13 cellular contexts compared by ENCODE assay signal in genomic region chr17:1997146-1997586, GRCh38. TPM values are rescaled to one million over a fixed set of nuclear protein-coding genes. Genes with fewer than 3 reads are reported as not detected.
DNase-seq lines count a peak whose midpoint lies in the region; ATAC-seq and TF ChIP-seq lines count a peak whose summit lies in the region.
"Had no signal": no experiment of that assay in that cellular context is flagged by ENCODE, and none has a peak within 500 bp of the region (broad histone marks: within the 10 kb centered on the region; RNA-seq: fewer than 3 reads in every experiment).

No MANE protein-coding gene starts in this region.

- ATAC-seq in HG03460 (IDR thresholded peaks at IDR 0.05; ENCODE audit: unreplicated experiment) (no peak), GM21381 (IDR thresholded peaks at IDR 0.05; ENCODE audit: unreplicated experiment) (no peak), GM19035 (IDR thresholded peaks at IDR 0.05; ENCODE audit: unreplicated experiment) (no peak)
- ATAC-seq: K562 had no signal

- peaks cover 15% of the 10 kb centered on the region for H3K4me1 ChIP-seq in HEK293 (ENCODE audit: control insufficient read depth, insufficient read depth, low read length)

- POLR2A ChIA-PET in HEK293 (lab: Yijun Ruan, JAX) = interaction anchor here (1.1 to 1.2 kb wide), 2 partner anchors 13 to 14 kb away, joined by 3 to 8 read pairs; no protein-coding TSS in a partner anchor

- peaks cover 28% of the 10 kb centered on the region for H3K27me3 Mint-ChIP-seq in glutamatergic neuron (ENCODE audit: unreplicated experiment)

- H3K4me1 Mint-ChIP-seq in glutamatergic neuron (ENCODE audit: low read depth, unreplicated experiment) = peaks cover 40% of the 10 kb centered on the region

- no peaks in the 10 kb centered on the region for H3K36me3 ChIP-seq in HEK293 (ENCODE audit: control insufficient read depth in 2 of 2, insufficient read depth in 1 of 2, low read length in 2 of 2)

- H3K4me3 Mint-ChIP-seq in glutamatergic neuron (ENCODE audit: unreplicated experiment) = peak overlapping the region; percentile 81
- H3K4me3 Mint-ChIP-seq: activated CD4-positive, alpha-beta memory T cell treated with anti-CD3 and anti-CD28 coated beads for 36 hours; activated naive CD8-positive, alpha-beta T cell treated with anti-CD3 and anti-CD28 coated beads, Interleukin-2, amount 10 ng/mL, durations not matched to agents 7 days and 5 days had no signal

- TF ChIP-seq CTCF in HEK293 (tag by site-specific recombination; IDR thresholded peaks at IDR 0.05) (no peak), glutamatergic neuron (IDR thresholded peaks at IDR 0.05; ENCODE audit: partially characterized antibody, unreplicated experiment) (no peak)

- H3K27ac Mint-ChIP-seq in glutamatergic neuron (ENCODE audit: unreplicated experiment) = peak overlapping the region; percentile 89
- H3K27ac Mint-ChIP-seq: activated CD4-positive, alpha-beta memory T cell treated with anti-CD3 and anti-CD28 coated beads for 36 hours; activated naive CD8-positive, alpha-beta T cell treated with anti-CD3 and anti-CD28 coated beads, Interleukin-2, amount 10 ng/mL, durations not matched to agents 7 days and 5 days had no signal

- H3K9me3 ChIP-seq in HEK293 (ENCODE audit: control insufficient read depth, insufficient read depth, low read depth, low read length) = no peaks in the 10 kb centered on the region

- H3K27ac ChIP-seq in HEK293 (ENCODE audit: extremely low read depth, low read depth, low read length) = no peak overlapping the region; the same call in 1 of the 2 replicates

- H3K36me3 Mint-ChIP-seq in glutamatergic neuron (ENCODE audit: unreplicated experiment) = no peaks in the 10 kb centered on the region
- H3K36me3 Mint-ChIP-seq: activated CD4-positive, alpha-beta memory T cell treated with anti-CD3 and anti-CD28 coated beads for 36 hours had no signal

- H3K4me3 ChIP-seq in HEK293 (ENCODE audit: low read depth, low read length) = no peak overlapping the region
- H3K4me3 ChIP-seq: K562 had no signal

- peaks cover 23% of the 10 kb centered on the region for H3K9me3 Mint-ChIP-seq in glutamatergic neuron (ENCODE audit: unreplicated experiment)
- H3K9me3 Mint-ChIP-seq: activated CD4-positive, alpha-beta memory T cell treated with anti-CD3 and anti-CD28 coated beads for 36 hours; activated naive CD8-positive, alpha-beta T cell treated with anti-CD3 and anti-CD28 coated beads, Interleukin-2, amount 10 ng/mL, durations not matched to agents 7 days and 5 days had no signal

- DNase-seq in SW480 (ENCODE audit: low spot score) = peak; percentile 42
- DNase-seq in glutamatergic neuron = no peak
- DNase-seq in renal cortical epithelial cell (ENCODE audit: low read depth) = peak; percentile 83
- DNase-seq in T-helper 1 cell = no peak
- DNase-seq: activated CD4-positive, alpha-beta memory T cell treated with anti-CD3 and anti-CD28 coated beads for 36 hours; activated naive CD8-positive, alpha-beta T cell treated with anti-CD3 and anti-CD28 coated beads, Interleukin-2, amount 10 ng/mL, durations not matched to agents 7 days and 5 days; effector CD8-positive, alpha-beta T cell had no signal

- CTCF ChIA-PET in HEK293 (lab: Yijun Ruan, JAX) = interaction anchor here (1.4 kb wide), 1 partner anchor 29 kb away, joined by 5 read pairs; no protein-coding TSS in a partner anchor

TF ChIP-seq in HEK293, 187 proteins besides CTCF, POLR2A, EP300 and RAD21 (continues in another document):
- TF ChIP-seq KLF8 (tag by site-specific recombination; IDR thresholded peaks at IDR 0.05) (peak; percentile 68), SP7 (tag by site-specific recombination; IDR thresholded peaks at IDR 0.05) (peak; percentile 53; the same call in 1 of the 2 replicates), YY2 (tag by site-specific recombination; IDR thresholded peaks at IDR 0.05) (no peak), ZNF621 (tag by site-specific recombination; IDR thresholded peaks at IDR 0.05) (no peak), WT1 (tag by site-specific recombination; IDR thresholded peaks at IDR 0.05) (peak; percentile 31; the same call in 1 of the 2 replicates), GFI1B (tag by site-specific recombination; IDR thresholded peaks at IDR 0.05) (peak; percentile 68; the same call in 1 of the 2 replicates), OSR2 (tag by site-specific recombination; IDR thresholded peaks at IDR 0.05) (peak; percentile 47), INSM2 (tag by site-specific recombination; IDR thresholded peaks at IDR 0.05) (peak; percentile 73; the same call in 1 of the 2 replicates), ZNF639 (tag by site-specific recombination; IDR thresholded peaks at IDR 0.05) (peak; percentile 42; the same call in 1 of the 2 replicates), ZNF558 (tag by site-specific recombination; IDR thresholded peaks at IDR 0.05) (no peak), ZEB2 (tag by site-specific recombination; IDR thresholded peaks at IDR 0.05) (peak; percentile 75; the same call in 1 of the 2 replicates), ZNF837 (tag by site-specific recombination; IDR thresholded peaks at IDR 0.05) (no peak), ZNF664 (tag by site-specific recombination; IDR thresholded peaks at IDR 0.05) (peak; percentile 65; the same call in 1 of the 2 replicates), ZNF600 (tag by site-specific recombination; IDR thresholded peaks at IDR 0.05) (peak; percentile 81)
- TF ChIP-seq, protein P1, sequence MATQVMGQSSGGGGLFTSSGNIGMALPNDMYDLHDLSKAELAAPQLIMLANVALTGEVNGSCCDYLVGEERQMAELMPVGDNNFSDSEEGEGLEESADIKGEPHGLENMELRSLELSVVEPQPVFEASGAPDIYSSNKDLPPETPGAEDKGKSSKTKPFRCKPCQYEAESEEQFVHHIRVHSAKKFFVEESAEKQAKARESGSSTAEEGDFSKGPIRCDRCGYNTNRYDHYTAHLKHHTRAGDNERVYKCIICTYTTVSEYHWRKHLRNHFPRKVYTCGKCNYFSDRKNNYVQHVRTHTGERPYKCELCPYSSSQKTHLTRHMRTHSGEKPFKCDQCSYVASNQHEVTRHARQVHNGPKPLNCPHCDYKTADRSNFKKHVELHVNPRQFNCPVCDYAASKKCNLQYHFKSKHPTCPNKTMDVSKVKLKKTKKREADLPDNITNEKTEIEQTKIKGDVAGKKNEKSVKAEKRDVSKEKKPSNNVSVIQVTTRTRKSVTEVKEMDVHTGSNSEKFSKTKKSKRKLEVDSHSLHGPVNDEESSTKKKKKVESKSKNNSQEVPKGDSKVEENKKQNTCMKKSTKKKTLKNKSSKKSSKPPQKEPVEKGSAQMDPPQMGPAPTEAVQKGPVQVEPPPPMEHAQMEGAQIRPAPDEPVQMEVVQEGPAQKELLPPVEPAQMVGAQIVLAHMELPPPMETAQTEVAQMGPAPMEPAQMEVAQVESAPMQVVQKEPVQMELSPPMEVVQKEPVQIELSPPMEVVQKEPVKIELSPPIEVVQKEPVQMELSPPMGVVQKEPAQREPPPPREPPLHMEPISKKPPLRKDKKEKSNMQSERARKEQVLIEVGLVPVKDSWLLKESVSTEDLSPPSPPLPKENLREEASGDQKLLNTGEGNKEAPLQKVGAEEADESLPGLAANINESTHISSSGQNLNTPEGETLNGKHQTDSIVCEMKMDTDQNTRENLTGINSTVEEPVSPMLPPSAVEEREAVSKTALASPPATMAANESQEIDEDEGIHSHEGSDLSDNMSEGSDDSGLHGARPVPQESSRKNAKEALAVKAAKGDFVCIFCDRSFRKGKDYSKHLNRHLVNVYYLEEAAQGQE (tag by site-specific recombination; IDR thresholded peaks at IDR 0.05) = no peak
- TF ChIP-seq, protein P2, sequence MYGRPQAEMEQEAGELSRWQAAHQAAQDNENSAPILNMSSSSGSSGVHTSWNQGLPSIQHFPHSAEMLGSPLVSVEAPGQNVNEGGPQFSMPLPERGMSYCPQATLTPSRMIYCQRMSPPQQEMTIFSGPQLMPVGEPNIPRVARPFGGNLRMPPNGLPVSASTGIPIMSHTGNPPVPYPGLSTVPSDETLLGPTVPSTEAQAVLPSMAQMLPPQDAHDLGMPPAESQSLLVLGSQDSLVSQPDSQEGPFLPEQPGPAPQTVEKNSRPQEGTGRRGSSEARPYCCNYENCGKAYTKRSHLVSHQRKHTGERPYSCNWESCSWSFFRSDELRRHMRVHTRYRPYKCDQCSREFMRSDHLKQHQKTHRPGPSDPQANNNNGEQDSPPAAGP (tag by site-specific recombination; IDR thresholded peaks at IDR 0.05) = peak; percentile 58; the same call in 1 of the 2 replicates

RNA-seq across cellular contexts. Expression of gene RTN4RL1, which starts 28.0 kb away (rescaled TPM):
- 50.3 TPM for total RNA-seq in glutamatergic neuron (ENCODE audit: unreplicated experiment)
- 0.35 and 4.3 TPM in 2 replicates for total RNA-seq in renal cortical epithelial cell
- total RNA-seq: Daoy had no signal

RNA-seq across cellular contexts. Expression of gene DPH1, which starts 32.8 kb away (rescaled TPM):
- total RNA-seq in glutamatergic neuron (ENCODE audit: unreplicated experiment) (36.4 TPM), renal cortical epithelial cell (18.4 and 36.2 TPM in 2 replicates)

RNA-seq across cellular contexts. Expression of gene OVCA2, which starts 44.7 kb away (rescaled TPM):
- total RNA-seq in glutamatergic neuron (ENCODE audit: unreplicated experiment) (16.3 TPM), renal cortical epithelial cell (24.0 and 93.4 TPM in 2 replicates)

RNA-seq across cellular contexts. Expression of gene HIC1, which starts 57.7 kb away (rescaled TPM):
- total RNA-seq in glutamatergic neuron (ENCODE audit: unreplicated experiment) = 2.5 TPM
- 1.0 and 2.3 TPM in 2 replicates for total RNA-seq in renal cortical epithelial cell

Comparison
In these comparisons a context has a peak if more than half of its experiments do, and no peak if none do; other contexts are left out.
1. DNase-seq: peak in SW480 (single experiment) and renal cortical epithelial cell (single experiment); none in glutamatergic neuron (single experiment) and T-helper 1 cell (0 of 5).